ENCODE assay signal across 8 cellular contexts in genomic region chr2:54724560-54725342, GRCh38. TPM values are rescaled to one million over a fixed set of nuclear protein-coding genes. Genes with fewer than 3 reads are reported as not detected.
A peak's percentile ranks its signal among the peaks of the same experiment; 100 is the strongest.
DNase-seq lines count a peak whose midpoint lies in the region; ATAC-seq and TF ChIP-seq lines count a peak whose summit lies in the region.

No MANE protein-coding gene starts in this region.

- CTCF ChIA-PET in activated CD8-positive, alpha-beta T cell treated with anti-CD3 and anti-CD28 coated beads, Interleukin-2, amount 10 ng/mL, durations not matched to agents 7 days and 5 days (lab: Charles Lee) = interaction anchor here (0.9 to 1.5 kb wide), 3 partner anchors 20 to 201 kb away, joined by 3 read pairs; no protein-coding TSS in a partner anchor

- H3K4me3 ChIP-seq in Jurkat, Clone E6-1 (ENCODE audit: low read length) = peak overlapping the region; percentile 86
- peak overlapping the region; percentile 78 for H3K4me3 ChIP-seq in fibroblast of pulmonary artery (replicated peaks; ENCODE audit: low read depth, low read length)
- H3K4me3 ChIP-seq in neuron (ENCODE audit: low read length) = peak overlapping the region; percentile 93

- peak overlapping the region; percentile 31 for H3K27ac Mint-ChIP-seq in activated CD8-positive, alpha-beta T cell treated with anti-CD3 and anti-CD28 coated beads, Interleukin-2, amount 10 ng/mL, durations not matched to agents 7 days and 5 days

- peaks cover 13% of the 10 kb centered on the region for H3K4me1 ChIP-seq in neuron (ENCODE audit: insufficient read depth, low read length)

- DNase-seq in EH (ENCODE audit: low read depth) = peak; percentile 19
- DNase-seq in Jurkat, Clone E6-1 (ENCODE audit: low read depth, low spot score) = peak; percentile 14
- peak; percentile 44 for DNase-seq in activated CD8-positive, alpha-beta T cell treated with anti-CD3 and anti-CD28 coated beads, Interleukin-2, amount 10 ng/mL, durations not matched to agents 7 days and 5 days
- no peak for DNase-seq in fibroblast of pulmonary artery (ENCODE audit: low read depth)

- TF ChIP-seq POLR2A in GM18505 (IDR thresholded peaks at IDR 0.05; ENCODE audit: borderline replicate concordance, extremely low read depth, insufficient read depth, insufficient read length) = no peak

- no peaks in the 10 kb centered on the region for H3K36me3 Mint-ChIP-seq in activated CD8-positive, alpha-beta T cell treated with anti-CD3 and anti-CD28 coated beads, Interleukin-2, amount 10 ng/mL, durations not matched to agents 7 days and 5 days (ENCODE audit: low read depth)

- ATAC-seq in activated CD8-positive, alpha-beta T cell treated with anti-CD3 and anti-CD28 coated beads, Interleukin-2, amount 10 ng/mL, durations not matched to agents 7 days and 5 days = no peak
- ATAC-seq in GM21529 (IDR thresholded peaks at IDR 0.05; ENCODE audit: unreplicated experiment) (no peak), HG03378 (IDR thresholded peaks at IDR 0.05; ENCODE audit: unreplicated experiment) (no peak), GM18505 (IDR thresholded peaks at IDR 0.05; ENCODE audit: unreplicated experiment) (no peak)

- H3K4me3 Mint-ChIP-seq in activated CD8-positive, alpha-beta T cell treated with anti-CD3 and anti-CD28 coated beads, Interleukin-2, amount 10 ng/mL, durations not matched to agents 7 days and 5 days = peak overlapping the region; percentile 85

- no peak for TF ChIP-seq CTCF in fibroblast of pulmonary artery (IDR thresholded peaks at IDR 0.05; ENCODE audit: low read length, missing control alignments)

- POLR2A ChIA-PET in activated CD8-positive, alpha-beta T cell treated with anti-CD3 and anti-CD28 coated beads, Interleukin-2, amount 10 ng/mL, durations not matched to agents 7 days and 5 days (lab: Charles Lee) = no interaction called here

- peak overlapping the region; percentile 99 for H2AFZ ChIP-seq in neuron (ENCODE audit: low read depth, low read length)

- H3K36me3 ChIP-seq in neuron (ENCODE audit: insufficient read depth, low read length) = no peaks in the 10 kb centered on the region

- peaks cover 47% of the 10 kb centered on the region for H3K27me3 ChIP-seq in neuron (ENCODE audit: insufficient read depth, low read length)

- H3K9me3 Mint-ChIP-seq in activated CD8-positive, alpha-beta T cell treated with anti-CD3 and anti-CD28 coated beads, Interleukin-2, amount 10 ng/mL, durations not matched to agents 7 days and 5 days (ENCODE audit: insufficient read depth) = no peaks in the 10 kb centered on the region

- H3K27me3 Mint-ChIP-seq in activated CD8-positive, alpha-beta T cell treated with anti-CD3 and anti-CD28 coated beads, Interleukin-2, amount 10 ng/mL, durations not matched to agents 7 days and 5 days (ENCODE audit: low read depth) = peaks cover 49% of the 10 kb centered on the region

- no peaks in the 10 kb centered on the region for H3K9me3 ChIP-seq in neuron (ENCODE audit: low read length)

- H3K4me1 Mint-ChIP-seq in activated CD8-positive, alpha-beta T cell treated with anti-CD3 and anti-CD28 coated beads, Interleukin-2, amount 10 ng/mL, durations not matched to agents 7 days and 5 days (ENCODE audit: low read depth) = peaks cover 18% of the 10 kb centered on the region

RNA-seq across cellular contexts. Expression of gene EML6, which starts 1.3 kb away (rescaled TPM):
- 17.4 TPM for polyA plus RNA-seq in Jurkat, Clone E6-1 (2012; ENCODE audit: insufficient read depth, insufficient read length)
- 1 to 10 TPM in 1 of 2 experiments, under 1 TPM in 1; 0.78 to 1.3 TPM for total RNA-seq in activated CD8-positive, alpha-beta T cell treated with anti-CD3 and anti-CD28 coated beads, Interleukin-2, amount 10 ng/mL, durations not matched to agents 7 days and 5 days
